Comparison of ENCODE assay signal across 1 cellular context in the genomic region with DNA sequence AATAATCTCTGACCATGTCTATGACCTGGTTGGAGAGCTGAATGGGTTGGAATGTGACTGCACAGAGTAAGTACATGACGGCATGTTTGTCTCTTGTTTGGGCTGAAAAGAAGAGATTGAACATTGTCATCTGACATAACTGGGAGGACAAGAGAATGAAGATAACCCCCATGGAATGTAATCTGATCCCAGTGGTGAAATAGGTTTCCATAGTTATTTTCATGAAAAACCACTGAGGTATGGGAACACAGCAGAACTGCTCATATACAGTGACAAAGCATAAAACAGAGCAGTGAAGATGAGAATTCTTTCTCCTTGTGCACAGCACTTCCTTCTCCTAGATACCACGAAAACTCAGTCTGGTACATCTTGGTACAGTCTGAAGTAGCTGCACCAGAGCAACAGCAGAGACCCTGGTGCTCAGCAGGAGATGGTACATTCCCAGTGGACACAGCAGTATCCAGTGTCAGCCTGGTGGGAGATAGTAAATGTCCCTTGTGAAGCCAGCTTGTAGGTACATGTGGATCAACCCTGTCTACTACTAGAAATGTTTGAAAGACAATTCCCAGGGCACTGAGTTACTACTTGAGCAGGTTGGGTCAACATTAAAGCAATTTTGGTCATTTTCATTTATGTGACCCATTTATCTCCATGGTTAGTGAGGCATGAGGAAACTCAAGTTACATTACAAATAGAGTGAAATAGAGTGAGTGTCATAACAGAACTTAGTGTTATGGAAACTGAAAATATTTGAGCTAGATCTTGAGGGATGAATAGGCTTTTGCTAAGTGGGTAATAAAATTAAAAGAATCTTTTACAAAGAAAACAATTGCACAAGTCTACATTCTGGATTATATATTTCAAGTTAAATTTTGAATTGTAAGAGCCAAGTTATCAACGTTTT.
TF ChIP-seq lines count a peak whose summit lies in the region.

No MANE protein-coding gene starts in this region.

TF ChIP-seq in K562, 482 proteins besides CTCF, POLR2A, EP300 and RAD21 (continued from another document and continues in another):
- TF ChIP-seq, protein P1, sequence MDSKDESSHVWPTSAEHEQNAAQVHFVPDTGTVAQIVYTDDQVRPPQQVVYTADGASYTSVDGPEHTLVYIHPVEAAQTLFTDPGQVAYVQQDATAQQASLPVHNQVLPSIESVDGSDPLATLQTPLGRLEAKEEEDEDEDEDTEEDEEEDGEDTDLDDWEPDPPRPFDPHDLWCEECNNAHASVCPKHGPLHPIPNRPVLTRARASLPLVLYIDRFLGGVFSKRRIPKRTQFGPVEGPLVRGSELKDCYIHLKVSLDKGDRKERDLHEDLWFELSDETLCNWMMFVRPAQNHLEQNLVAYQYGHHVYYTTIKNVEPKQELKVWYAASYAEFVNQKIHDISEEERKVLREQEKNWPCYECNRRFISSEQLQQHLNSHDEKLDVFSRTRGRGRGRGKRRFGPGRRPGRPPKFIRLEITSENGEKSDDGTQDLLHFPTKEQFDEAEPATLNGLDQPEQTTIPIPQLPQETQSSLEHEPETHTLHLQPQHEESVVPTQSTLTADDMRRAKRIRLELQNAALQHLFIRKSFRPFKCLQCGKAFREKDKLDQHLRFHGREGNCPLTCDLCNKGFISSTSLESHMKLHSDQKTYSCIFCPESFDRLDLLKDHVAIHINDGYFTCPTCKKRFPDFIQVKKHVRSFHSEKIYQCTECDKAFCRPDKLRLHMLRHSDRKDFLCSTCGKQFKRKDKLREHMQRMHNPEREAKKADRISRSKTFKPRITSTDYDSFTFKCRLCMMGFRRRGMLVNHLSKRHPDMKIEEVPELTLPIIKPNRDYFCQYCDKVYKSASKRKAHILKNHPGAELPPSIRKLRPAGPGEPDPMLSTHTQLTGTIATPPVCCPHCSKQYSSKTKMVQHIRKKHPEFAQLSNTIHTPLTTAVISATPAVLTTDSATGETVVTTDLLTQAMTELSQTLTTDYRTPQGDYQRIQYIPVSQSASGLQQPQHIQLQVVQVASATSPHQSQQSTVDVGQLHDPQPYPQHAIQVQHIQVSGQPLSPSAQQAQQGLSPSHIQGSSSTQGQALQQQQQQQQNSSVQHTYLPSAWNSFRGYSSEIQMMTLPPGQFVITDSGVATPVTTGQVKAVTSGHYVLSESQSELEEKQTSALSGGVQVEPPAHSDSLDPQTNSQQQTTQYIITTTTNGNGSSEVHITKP (IDR thresholded peaks at IDR 0.05; ENCODE audit: partially characterized antibody), result peak; percentile 97
- no peak for TF ChIP-seq RBM39 (optimal IDR thresholded peaks at IDR 0.05; ENCODE audit: low read depth, low read length)
- TF ChIP-seq PBX2 (CRISPR knock-in tag; IDR thresholded peaks at IDR 0.05; ENCODE audit: low read depth), result no peak
- TF ChIP-seq PBX2 (tag; conservative IDR thresholded peaks at IDR 0.05; ENCODE audit: low read depth), result no peak
- peak; percentile 42; the same call in 1 of the 2 replicates for TF ChIP-seq JUND (IDR thresholded peaks at IDR 0.05; ENCODE audit: borderline replicate concordance, low read depth, low read length)
- TF ChIP-seq JUND (tag; IDR thresholded peaks at IDR 0.05; ENCODE audit: borderline replicate concordance, low read depth, low read length), result no peak
- TF ChIP-seq ZNF436 (CRISPR knock-in tag; IDR thresholded peaks at IDR 0.05), result no peak
- TF ChIP-seq NCOR1 (IDR thresholded peaks at IDR 0.05), result no peak
- TF ChIP-seq GTF2B (IDR thresholded peaks at IDR 0.05; ENCODE audit: extremely low read depth, insufficient read length), result no peak
- no peak for TF ChIP-seq ESRRB (CRISPR knock-in tag; IDR thresholded peaks at IDR 0.05; ENCODE audit: borderline replicate concordance)
- no peak for TF ChIP-seq SMARCB1 (IDR thresholded peaks at IDR 0.05; ENCODE audit: insufficient read length, low read depth)
- no peak for TF ChIP-seq BHLHE40 (IDR thresholded peaks at IDR 0.05; ENCODE audit: low read length)
- no peak for TF ChIP-seq GTF3C2 (IDR thresholded peaks at IDR 0.05; ENCODE audit: borderline replicate concordance, extremely low read depth, insufficient read length)
- TF ChIP-seq, protein P2, sequence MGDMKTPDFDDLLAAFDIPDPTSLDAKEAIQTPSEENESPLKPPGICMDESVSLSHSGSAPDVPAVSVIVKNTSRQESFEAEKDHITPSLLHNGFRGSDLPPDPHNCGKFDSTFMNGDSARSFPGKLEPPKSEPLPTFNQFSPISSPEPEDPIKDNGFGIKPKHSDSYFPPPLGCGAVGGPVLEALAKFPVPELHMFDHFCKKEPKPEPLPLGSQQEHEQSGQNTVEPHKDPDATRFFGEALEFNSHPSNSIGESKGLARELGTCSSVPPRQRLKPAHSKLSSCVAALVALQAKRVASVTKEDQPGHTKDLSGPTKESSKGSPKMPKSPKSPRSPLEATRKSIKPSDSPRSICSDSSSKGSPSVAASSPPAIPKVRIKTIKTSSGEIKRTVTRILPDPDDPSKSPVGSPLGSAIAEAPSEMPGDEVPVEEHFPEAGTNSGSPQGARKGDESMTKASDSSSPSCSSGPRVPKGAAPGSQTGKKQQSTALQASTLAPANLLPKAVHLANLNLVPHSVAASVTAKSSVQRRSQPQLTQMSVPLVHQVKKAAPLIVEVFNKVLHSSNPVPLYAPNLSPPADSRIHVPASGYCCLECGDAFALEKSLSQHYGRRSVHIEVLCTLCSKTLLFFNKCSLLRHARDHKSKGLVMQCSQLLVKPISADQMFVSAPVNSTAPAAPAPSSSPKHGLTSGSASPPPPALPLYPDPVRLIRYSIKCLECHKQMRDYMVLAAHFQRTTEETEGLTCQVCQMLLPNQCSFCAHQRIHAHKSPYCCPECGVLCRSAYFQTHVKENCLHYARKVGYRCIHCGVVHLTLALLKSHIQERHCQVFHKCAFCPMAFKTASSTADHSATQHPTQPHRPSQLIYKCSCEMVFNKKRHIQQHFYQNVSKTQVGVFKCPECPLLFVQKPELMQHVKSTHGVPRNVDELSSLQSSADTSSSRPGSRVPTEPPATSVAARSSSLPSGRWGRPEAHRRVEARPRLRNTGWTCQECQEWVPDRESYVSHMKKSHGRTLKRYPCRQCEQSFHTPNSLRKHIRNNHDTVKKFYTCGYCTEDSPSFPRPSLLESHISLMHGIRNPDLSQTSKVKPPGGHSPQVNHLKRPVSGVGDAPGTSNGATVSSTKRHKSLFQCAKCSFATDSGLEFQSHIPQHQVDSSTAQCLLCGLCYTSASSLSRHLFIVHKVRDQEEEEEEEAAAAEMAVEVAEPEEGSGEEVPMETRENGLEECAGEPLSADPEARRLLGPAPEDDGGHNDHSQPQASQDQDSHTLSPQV (IDR thresholded peaks at IDR 0.05), result no peak
- no peak for TF ChIP-seq ZNF395 (CRISPR knock-in tag; IDR thresholded peaks at IDR 0.05)
- peak; percentile 42 for TF ChIP-seq NFE2 (IDR thresholded peaks at IDR 0.05; ENCODE audit: low read depth)
- TF ChIP-seq ZNF239 (CRISPR knock-in tag; IDR thresholded peaks at IDR 0.05), result no peak
- no peak for TF ChIP-seq NCOA2 (IDR thresholded peaks at IDR 0.05; ENCODE audit: partially characterized antibody in 2 of 2)
- TF ChIP-seq NFYB (IDR thresholded peaks at IDR 0.05; ENCODE audit: extremely low read depth, insufficient read length), result no peak
- TF ChIP-seq EHMT2 (IDR thresholded peaks at IDR 0.05), result no peak
- TF ChIP-seq EP400 (IDR thresholded peaks at IDR 0.05), result no peak
- TF ChIP-seq ATF7 (IDR thresholded peaks at IDR 0.05), result peak; percentile 78; the same call in 1 of the 2 replicates
- TF ChIP-seq TAF9B (IDR thresholded peaks at IDR 0.05; ENCODE audit: partially characterized antibody), result no peak
- TF ChIP-seq ZNF707 (CRISPR knock-in tag; conservative IDR thresholded peaks at IDR 0.05), result no peak
- TF ChIP-seq HSF4 (CRISPR knock-in tag; IDR thresholded peaks at IDR 0.05; ENCODE audit: borderline replicate concordance), result no peak
- no peak for TF ChIP-seq NR3C1 (CRISPR knock-in tag; IDR thresholded peaks at IDR 0.05)
- no peak for TF ChIP-seq FOXO4 (CRISPR knock-in tag; IDR thresholded peaks at IDR 0.05)
- TF ChIP-seq MCM3 (IDR thresholded peaks at IDR 0.05), result no peak
- TF ChIP-seq TEAD1 (CRISPR knock-in tag; IDR thresholded peaks at IDR 0.05), result peak in 1 of 2 experiments; percentile 68; a peak in 1 of 4 replicates
- peak; percentile 40; the same call in 1 of the 2 replicates for TF ChIP-seq ZNF316 (IDR thresholded peaks at IDR 0.05)
- TF ChIP-seq ARNT (IDR thresholded peaks at IDR 0.05), result no peak
- no peak for TF ChIP-seq ZNF212 (CRISPR knock-in tag; IDR thresholded peaks at IDR 0.05)
- TF ChIP-seq CHCHD3 (CRISPR knock-in tag; IDR thresholded peaks at IDR 0.05), result no peak
- TF ChIP-seq, protein P3, sequence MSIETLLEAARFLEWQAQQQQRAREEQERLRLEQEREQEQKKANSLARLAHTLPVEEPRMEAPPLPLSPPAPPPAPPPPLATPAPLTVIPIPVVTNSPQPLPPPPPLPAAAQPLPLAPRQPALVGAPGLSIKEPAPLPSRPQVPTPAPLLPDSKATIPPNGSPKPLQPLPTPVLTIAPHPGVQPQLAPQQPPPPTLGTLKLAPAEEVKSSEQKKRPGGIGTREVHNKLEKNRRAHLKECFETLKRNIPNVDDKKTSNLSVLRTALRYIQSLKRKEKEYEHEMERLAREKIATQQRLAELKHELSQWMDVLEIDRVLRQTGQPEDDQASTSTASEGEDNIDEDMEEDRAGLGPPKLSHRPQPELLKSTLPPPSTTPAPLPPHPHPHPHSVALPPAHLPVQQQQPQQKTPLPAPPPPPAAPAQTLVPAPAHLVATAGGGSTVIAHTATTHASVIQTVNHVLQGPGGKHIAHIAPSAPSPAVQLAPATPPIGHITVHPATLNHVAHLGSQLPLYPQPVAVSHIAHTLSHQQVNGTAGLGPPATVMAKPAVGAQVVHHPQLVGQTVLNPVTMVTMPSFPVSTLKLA (conservative IDR thresholded peaks at IDR 0.05), result no peak
- TF ChIP-seq ZNF740 (CRISPR knock-in tag; IDR thresholded peaks at IDR 0.05), result no peak
- TF ChIP-seq ZNF740 (tag; IDR thresholded peaks at IDR 0.05), result no peak
